8 cellular contexts compared by ENCODE assay signal in the genomic region with DNA sequence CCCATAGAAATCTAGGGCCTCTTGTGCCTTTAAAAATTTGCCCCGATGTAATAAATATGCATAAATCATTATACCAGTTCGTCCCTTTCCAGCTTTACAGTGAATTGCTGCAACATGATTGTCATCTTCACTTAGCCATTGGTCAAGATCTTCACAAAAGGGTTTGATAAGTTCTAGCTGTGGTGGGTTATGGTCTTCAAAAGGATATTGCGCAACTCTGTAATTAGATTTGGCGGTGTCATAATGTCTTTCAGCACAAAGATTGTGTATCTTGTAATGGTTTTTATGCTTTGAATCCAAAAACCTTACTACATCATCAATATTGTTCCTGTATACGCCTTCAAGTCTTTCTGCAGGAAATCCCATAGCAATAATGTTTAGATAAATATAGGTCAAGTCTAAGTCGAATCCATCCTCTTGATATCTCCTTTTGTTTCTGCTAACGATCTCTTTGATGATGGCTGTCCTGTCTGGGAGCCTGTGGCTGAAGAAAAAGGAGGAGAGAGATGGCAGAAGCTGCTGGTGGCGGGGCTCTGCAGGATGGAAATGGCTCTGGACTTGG.
DNase-seq lines count a peak whose midpoint lies in the region; ATAC-seq and TF ChIP-seq lines count a peak whose summit lies in the region.
"Not testable (repeated sequence)": the region's sequence is repeated elsewhere in the genome, so short reads cannot be mapped to it uniquely, and the experiment has no call there.

No MANE protein-coding gene starts in this region.

- H3K4me3 Mint-ChIP-seq in H9 = peak overlapping the region; percentile 77 to 93
- H3K4me3 Mint-ChIP-seq in activated CD4-positive, alpha-beta memory T cell treated with anti-CD3 and anti-CD28 coated beads for 36 hours = peak overlapping the region; percentile 79

- not testable (repeated sequence) for DNase-seq in A673 (ENCODE audit: low spot score); H9; activated CD4-positive, alpha-beta memory T cell treated with anti-CD3 and anti-CD28 coated beads for 36 hours; heart left ventricle
- DNase-seq in NCI-H526 treated with DMSO at 0.1 percent for 48 hours (lab: John Stamatoyannopoulos, UW) (peak; percentile 56), cerebellar cortex (ENCODE audit: low spot score) (peak; percentile 61)

- not testable (repeated sequence) for TF ChIP-seq POLR2A in heart left ventricle (IDR thresholded peaks at IDR 0.05)

- WGBS in H9 (ENCODE audit: extremely low coverage, insufficient read length, low lambda C conversion rate) = no CpG with 5 or more reads among the region's 8 CpGs
- 43 to 45% (median 44%) methylated on average over 8 of the region's 8 CpGs for WGBS in heart left ventricle, 4 donors

- not testable (repeated sequence) for H3K18ac ChIP-seq in H9 (ENCODE audit: insufficient read length, low read depth, low read length)

- H2BK20ac ChIP-seq in H9 (ENCODE audit: low read depth, low read length, poor library complexity, severe bottlenecking) = not testable (repeated sequence)

- not testable (repeated sequence) for H4K8ac ChIP-seq in H9 (replicated peaks; ENCODE audit: insufficient read length, low read depth, low read length)

- not testable (repeated sequence) for H3K9me3 ChIP-seq in A673 (ENCODE audit: low read depth, low read length, poor library complexity, severe bottlenecking); H9 (ENCODE audit: control insufficient read depth, low read depth, low read length); heart left ventricle; mucosa of stomach (ENCODE audit: control insufficient read depth, low read length); skeletal muscle tissue (ENCODE audit: control insufficient read depth in 3 of 3, low read length in 3 of 3)

- H3K4me1 ChIP-seq in A673 (ENCODE audit: insufficient read depth, low read length, poor library complexity, severe bottlenecking); H9 (ENCODE audit: insufficient read depth, low read length); heart left ventricle; mucosa of stomach (ENCODE audit: control insufficient read depth, insufficient read depth, low read length); skeletal muscle tissue (ENCODE audit: control insufficient read depth in 3 of 3, insufficient read depth in 3 of 3, low read length in 3 of 3): not testable (repeated sequence)

- ATAC-seq in heart left ventricle = not testable (repeated sequence)

- peak overlapping the region; percentile 41 to 96 (median 78); a peak in 6 of 7 replicates for H3K27ac Mint-ChIP-seq in H9
- not testable (repeated sequence) for H3K27ac Mint-ChIP-seq in activated CD4-positive, alpha-beta memory T cell treated with anti-CD3 and anti-CD28 coated beads for 36 hours

- POLR2A ChIA-PET in A673 (lab: Charles Lee; ENCODE audit: low non-redundant PET); activated CD4-positive, alpha-beta memory T cell treated with anti-CD3 and anti-CD28 coated beads for 36 hours (lab: Charles Lee): not testable (repeated sequence)

- H3K4me1 Mint-ChIP-seq in H9 = peaks cover 13 to 16% of the 10 kb centered on the region in 2 experiments
- H3K4me1 Mint-ChIP-seq in activated CD4-positive, alpha-beta memory T cell treated with anti-CD3 and anti-CD28 coated beads for 36 hours (ENCODE audit: low read depth) = not testable (repeated sequence)

- H2BK12ac ChIP-seq in H9 (ENCODE audit: insufficient read length, low read depth, low read length) = not testable (repeated sequence)

- not testable (repeated sequence) for BruUV-seq in A673 (replicated peaks; lab: Mats Ljungman, UMichigan)

- not testable (repeated sequence) for H2BK15ac ChIP-seq in H9 (ENCODE audit: low read depth, low read length)

- peak overlapping the region; percentile 51 for H3K4me3 ChIP-seq in A673 (ENCODE audit: low read depth, low read length, poor library complexity, severe bottlenecking)
- H3K4me3 ChIP-seq in heart left ventricle = peak overlapping the region; percentile 51 to 83 (median 58)
- H3K4me3 ChIP-seq in mucosa of stomach (ENCODE audit: low read length) = not testable (repeated sequence)
- H3K4me3 ChIP-seq in skeletal muscle tissue (ENCODE audit: low read length in 3 of 3) = peak overlapping the region; percentile 57 to 67 (median 63)

- peaks cover 70% of the 10 kb centered on the region for H3K27me3 ChIP-seq in A673 (replicated peaks; ENCODE audit: insufficient read depth, low read depth, low read length, poor library complexity)
- not testable (repeated sequence) for H3K27me3 ChIP-seq in H9 (ENCODE audit: insufficient read depth, low read length); skeletal muscle tissue (ENCODE audit: control insufficient read depth in 3 of 3, insufficient read depth in 3 of 3, low read length in 3 of 3)
- H3K27me3 ChIP-seq in heart left ventricle = peaks cover 0 to 57% (median 0%) of the 10 kb centered on the region in 9 donors
- H3K27me3 ChIP-seq in mucosa of stomach (ENCODE audit: control insufficient read depth, insufficient read depth, low read length) = peaks cover 27% of the 10 kb centered on the region

- CTCF ChIA-PET in A673 (lab: Charles Lee) = not testable (repeated sequence)
- CTCF ChIA-PET in activated CD4-positive, alpha-beta memory T cell treated with anti-CD3 and anti-CD28 coated beads for 36 hours (lab: Charles Lee) = interaction anchor here (1.4 kb wide), 1 partner anchor 52 kb away, joined by 7 read pairs; no protein-coding TSS in a partner anchor

- H3K27ac ChIP-seq in A673 (ENCODE audit: low read depth, low read length, poor library complexity, severe bottlenecking); H9 (ENCODE audit: insufficient read length, low read depth, low read length): not testable (repeated sequence)
- H3K27ac ChIP-seq in heart left ventricle = peak overlapping the region in 8 of 12 donors; percentile 43 to 86 (median 62)
- H3K27ac ChIP-seq in skeletal muscle tissue (ENCODE audit: low read depth, low read length) = peak overlapping the region; percentile 36

- H2AFZ ChIP-seq in H9 (ENCODE audit: low read length) = peak overlapping the region; percentile 87

- H4K20me1 ChIP-seq in H9 (ENCODE audit: control insufficient read depth, insufficient read depth, insufficient read length) = not testable (repeated sequence)

- not testable (repeated sequence) for H4K91ac ChIP-seq in H9 (ENCODE audit: insufficient read length, low read depth, low read length)

- H2BK120ac ChIP-seq in H9 (ENCODE audit: low read depth, low read length, poor library complexity, severe bottlenecking) = not testable (repeated sequence)

- not testable (repeated sequence) for H3K56ac ChIP-seq in H9 (ENCODE audit: insufficient read length, low read depth, low read length)

- peak overlapping the region; percentile 51 for H3K9ac ChIP-seq in H9 (ENCODE audit: extremely low read depth, insufficient read length, low read length)
- peak overlapping the region; percentile 34 for H3K9ac ChIP-seq in mucosa of stomach (ENCODE audit: low read length)
- H3K9ac ChIP-seq in skeletal muscle tissue (ENCODE audit: low read depth in 1 of 3, low read length in 3 of 3) = peak overlapping the region in 2 of 3 donors; percentile 57 to 62

- not testable (repeated sequence) for H3T11ph ChIP-seq in H9 (ENCODE audit: low read length)

- H3K9me3 Mint-ChIP-seq in H9; activated CD4-positive, alpha-beta memory T cell treated with anti-CD3 and anti-CD28 coated beads for 36 hours: not testable (repeated sequence)

- not testable (repeated sequence) for H3K36me3 ChIP-seq in A673 (ENCODE audit: insufficient read depth, low read length, poor library complexity, severe bottlenecking); heart left ventricle; mucosa of stomach (ENCODE audit: control insufficient read depth, insufficient read depth, low read length); skeletal muscle tissue (ENCODE audit: control insufficient read depth in 3 of 3, insufficient read depth in 3 of 3, low read length in 3 of 3)

- H3K23ac ChIP-seq in H9 (ENCODE audit: insufficient read length, low read depth, low read length) = not testable (repeated sequence)

- not testable (repeated sequence) for H3K79me1 ChIP-seq in H9 (ENCODE audit: insufficient read depth, low read depth, low read length, poor library complexity, severe bottlenecking)

- H3K14ac ChIP-seq in H9 (ENCODE audit: insufficient read depth, low read length) = peak overlapping the region; percentile 73; the same call in 1 of the 2 replicates

- peaks cover 16% of the 10 kb centered on the region for H3K27me3 Mint-ChIP-seq in H9 (ENCODE audit: low read depth)
- H3K27me3 Mint-ChIP-seq in activated CD4-positive, alpha-beta memory T cell treated with anti-CD3 and anti-CD28 coated beads for 36 hours = peaks cover 65% of the 10 kb centered on the region

- H3K79me2 ChIP-seq in H9 (ENCODE audit: insufficient read depth, low read length) = not testable (repeated sequence)

- H2AK5ac ChIP-seq in H9 (ENCODE audit: insufficient read length, low read length) = not testable (repeated sequence)

- H3K36me3 Mint-ChIP-seq in H9 (ENCODE audit: insufficient read depth in 1 of 3, low read depth in 3 of 3); activated CD4-positive, alpha-beta memory T cell treated with anti-CD3 and anti-CD28 coated beads for 36 hours: not testable (repeated sequence)

- TF ChIP-seq CTCF in A673 (conservative IDR thresholded peaks at IDR 0.05; ENCODE audit: low read depth, low read length); H9 (conservative IDR thresholded peaks at IDR 0.05); heart left ventricle (IDR thresholded peaks at IDR 0.05): not testable (repeated sequence)

- peak overlapping the region; percentile 74 for H3K4me2 ChIP-seq in H9 (ENCODE audit: insufficient read depth, insufficient read length, low read length)

- intact Hi-C loops in A673 (cut with micrococcal nuclease; ENCODE audit: unreplicated experiment); activated CD4-positive, alpha-beta memory T cell treated with anti-CD3 and anti-CD28 coated beads for 36 hours (cut with micrococcal nuclease): not testable (repeated sequence)
- intact Hi-C loops in heart left ventricle (cut with DNase I) = loop anchor here in 1 of 10 donors (5.0 kb wide), 1 partner anchor 46 kb away; no protein-coding TSS in a partner anchor

- not testable (repeated sequence) for H3K4ac ChIP-seq in H9 (ENCODE audit: low read depth, low read length)

- not testable (repeated sequence) for H3K23me2 ChIP-seq in H9 (ENCODE audit: insufficient read length, low read depth, low read length, poor library complexity, severe bottlenecking)

- H4K5ac ChIP-seq in H9 (ENCODE audit: insufficient read length, low read depth, low read length) = not testable (repeated sequence)

- not testable (repeated sequence) for H2BK5ac ChIP-seq in H9 (ENCODE audit: insufficient read length, low read length)
